7 cellular contexts compared by ENCODE assay signal in the genomic region with DNA sequence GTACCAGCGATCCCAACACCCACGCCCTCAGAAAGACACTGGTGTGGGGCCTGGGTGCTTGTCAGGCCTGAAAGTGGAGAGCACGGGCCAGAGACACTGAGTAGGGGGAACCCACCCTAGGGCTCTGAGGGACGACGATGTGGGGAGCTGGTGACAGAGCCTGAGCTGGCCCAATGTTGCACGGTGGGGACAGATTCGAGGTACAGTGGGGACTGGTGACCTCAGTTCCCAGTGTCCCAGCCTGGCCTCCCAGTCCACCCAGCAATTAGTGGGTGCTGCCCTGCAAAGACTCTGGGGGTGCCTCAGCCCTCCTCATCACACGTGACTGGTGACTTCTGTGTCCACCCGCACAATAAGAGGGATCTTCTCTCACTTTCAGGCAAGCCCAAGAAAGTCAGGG. TPM values are rescaled to one million over a fixed set of nuclear protein-coding genes. Genes with fewer than 3 reads are reported as not detected.
"Had no signal": no experiment of that assay in that cellular context is flagged by ENCODE, and none has a peak within 500 bp of the region (broad histone marks: within the 10 kb centered on the region; RNA-seq: fewer than 3 reads in every experiment).

No MANE protein-coding gene starts in this region.

RNA-seq across cellular contexts. Expression of a gene that starts 36.6 kb away (rescaled TPM):
- total RNA-seq: activated CD8-positive, alpha-beta T cell treated with anti-CD3 and anti-CD28 coated beads for 36 hours; activated T-cell treated with anti-CD3 and anti-CD28 coated beads, Interleukin-2, amount 50 U/mL, for 4 hours; body of pancreas; chondrocyte; dermis blood vessel endothelial cell; fibroblast of lung; T-helper 17 cell had no signal
